In the genomic region with DNA sequence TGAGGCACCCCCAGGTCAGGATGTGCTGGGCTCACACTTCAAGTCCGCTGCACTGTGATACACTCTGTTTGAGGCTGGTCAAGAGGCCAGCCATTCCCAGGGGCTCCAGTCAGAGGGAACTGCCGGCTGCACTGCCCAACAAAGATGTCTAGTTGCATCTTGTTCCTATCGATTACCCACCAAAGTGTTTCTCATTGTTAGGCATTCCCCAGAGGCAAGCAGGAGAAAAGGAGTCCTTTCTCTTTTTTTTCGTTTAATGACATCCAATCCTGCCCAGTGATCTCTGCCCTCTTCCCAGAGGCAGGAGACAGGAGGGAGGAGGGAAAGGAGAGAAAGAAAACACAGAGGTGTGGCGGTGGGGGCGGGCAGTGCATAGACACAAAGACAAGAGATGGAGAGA, we compare ENCODE assay signal across 26 cellular contexts.
DNase-seq lines count a peak whose midpoint lies in the region; ATAC-seq, FAIRE-seq and TF ChIP-seq lines count a peak whose summit lies in the region.
"Had no signal": no experiment of that assay in that cellular context is flagged by ENCODE, and none has a peak within 500 bp of the region (broad histone marks: within the 10 kb centered on the region; RNA-seq: fewer than 3 reads in every experiment).

No MANE protein-coding gene starts in this region.

- no peaks in the 10 kb centered on the region for H3K27me3 Mint-ChIP-seq in astrocyte (ENCODE audit: low read depth, unreplicated experiment)
- no peaks in the 10 kb centered on the region for H3K27me3 Mint-ChIP-seq in activated T-helper 1 cell treated with anti-CD3 and anti-CD28 coated beads, Interleukin-12 subunit alpha, Interleukin-12 subunit beta, Interleukin-2, Interleukin-4 antibody, amounts not matched to agents 30 ng/mL and 10 ng/mL and 1 ng/mL, durations not matched to agents 14 hours and 24 hours and 36 hours (ENCODE audit: insufficient read depth)
- H3K27me3 Mint-ChIP-seq: activated CD4-positive, alpha-beta T cell treated with anti-CD3 and anti-CD28 coated beads, Interleukin-2, amount 10 ng/mL, durations not matched to agents 24 days and 14 days; stimulated activated naive CD8-positive, alpha-beta T cell treated with anti-CD3 and anti-CD28 coated beads, Interleukin-15, amount 100 ng/mL, for 72 hours had no signal

- peak overlapping the region; percentile 83 for H4K8ac ChIP-seq in mesenchymal stem cell (ENCODE audit: low read length)

- H3K9me3 ChIP-seq in astrocyte (ENCODE audit: insufficient read depth, low read depth, low read length) (no peaks in the 10 kb centered on the region), mesenchymal stem cell (ENCODE audit: control insufficient read depth, low read length) (no peaks in the 10 kb centered on the region), smooth muscle cell (replicated peaks; ENCODE audit: low read depth) (no peaks in the 10 kb centered on the region)
- H3K9me3 ChIP-seq: psoas muscle, thyroid gland had no signal

- peaks cover 2% of the 10 kb centered on the region for H3K9me3 Mint-ChIP-seq in astrocyte (ENCODE audit: unreplicated experiment)
- H3K9me3 Mint-ChIP-seq in activated T-helper 1 cell treated with anti-CD3 and anti-CD28 coated beads, Interleukin-12 subunit alpha, Interleukin-12 subunit beta, Interleukin-2, Interleukin-4 antibody, amounts not matched to agents 30 ng/mL and 10 ng/mL and 1 ng/mL, durations not matched to agents 14 hours and 24 hours and 36 hours = no peaks in the 10 kb centered on the region
- H3K9me3 Mint-ChIP-seq: activated CD4-positive, alpha-beta T cell treated with anti-CD3 and anti-CD28 coated beads, Interleukin-2, amount 10 ng/mL, durations not matched to agents 24 days and 14 days; stimulated activated naive CD8-positive, alpha-beta T cell treated with anti-CD3 and anti-CD28 coated beads, Interleukin-15, amount 100 ng/mL, for 72 hours had no signal

- H3F3A ChIP-seq in smooth muscle cell (ENCODE audit: low read depth) = peaks cover 3% of the 10 kb centered on the region

- H3K14ac ChIP-seq in mesenchymal stem cell (ENCODE audit: low read length in 2 of 2) = peak overlapping the region in 1 of 2 experiments; percentile 37

- H3K4ac ChIP-seq in mesenchymal stem cell (ENCODE audit: low read depth in 1 of 2, low read length in 2 of 2) = peak overlapping the region; percentile 9 to 95

- intact Hi-C loops in activated T-helper 1 cell treated with anti-CD3 and anti-CD28 coated beads, Interleukin-12 subunit alpha, Interleukin-12 subunit beta, Interleukin-2, Interleukin-4 antibody, amounts not matched to agents 30 ng/mL and 10 ng/mL and 1 ng/mL, durations not matched to agents 14 hours and 24 hours and 36 hours (cut with micrococcal nuclease) = no loop called here

- no peak overlapping the region for H2BK15ac ChIP-seq in mesenchymal stem cell (ENCODE audit: low read depth, poor library complexity, severe bottlenecking)

- peak overlapping the region; percentile 85 for H3K27ac Mint-ChIP-seq in astrocyte (ENCODE audit: unreplicated experiment)
- H3K27ac Mint-ChIP-seq in activated T-helper 1 cell treated with anti-CD3 and anti-CD28 coated beads, Interleukin-12 subunit alpha, Interleukin-12 subunit beta, Interleukin-2, Interleukin-4 antibody, amounts not matched to agents 30 ng/mL and 10 ng/mL and 1 ng/mL, durations not matched to agents 14 hours and 24 hours and 36 hours = no peak overlapping the region
- H3K27ac Mint-ChIP-seq: activated CD4-positive, alpha-beta T cell treated with anti-CD3 and anti-CD28 coated beads, Interleukin-2, amount 10 ng/mL, durations not matched to agents 24 days and 14 days; stimulated activated naive CD8-positive, alpha-beta T cell treated with anti-CD3 and anti-CD28 coated beads, Interleukin-15, amount 100 ng/mL, for 72 hours had no signal

- no peak for TF ChIP-seq CTCF in astrocyte (IDR thresholded peaks at IDR 0.05; ENCODE audit: insufficient read depth, low read depth, low read length)
- TF ChIP-seq CTCF in smooth muscle cell (IDR thresholded peaks at IDR 0.05; ENCODE audit: borderline replicate concordance, insufficient read depth, poor library complexity, severe bottlenecking) = no peak

- H3K79me2 ChIP-seq in astrocyte (ENCODE audit: insufficient read depth, low read length) (no peaks in the 10 kb centered on the region), smooth muscle cell (ENCODE audit: low read depth) (no peaks in the 10 kb centered on the region)

- peak; percentile 20 for DNase-seq in NCI-H2107 treated with DMSO at 0.1 percent for 48 hours (lab: John Stamatoyannopoulos, UW; ENCODE audit: unreplicated experiment)
- no peak for DNase-seq in NCI-H2107 (lab: John Stamatoyannopoulos, UW)
- no peak for DNase-seq in astrocyte (ENCODE audit: low read depth)
- DNase-seq in mesenchymal stem cell = no peak
- DNase-seq in smooth muscle cell (lab: John Stamatoyannopoulos, UW; ENCODE audit: unreplicated experiment) = no peak
- DNase-seq in NCI-H69 (lab: John Stamatoyannopoulos, UW) = no peak
- no peak for DNase-seq in activated T-helper 1 cell treated with anti-CD3 and anti-CD28 coated beads, Interleukin-12 subunit alpha, Interleukin-12 subunit beta, Interleukin-2, Interleukin-4 antibody, amounts not matched to agents 30 ng/mL and 10 ng/mL and 1 ng/mL, durations not matched to agents 14 hours and 24 hours and 36 hours (ENCODE audit: low spot score)
- DNase-seq: activated CD4-positive, alpha-beta T cell treated with anti-CD3 and anti-CD28 coated beads, Interleukin-2, amount 10 ng/mL, durations not matched to agents 24 days and 14 days; activated gamma-delta T cell; activated T-cell treated with anti-CD3 and anti-CD28 coated beads, Interleukin-2, amount 50 U/mL, for 1 hour; GOT3; kidney; NCI-H1417 treated with DMSO at 0.1 percent for 48 hours; NCI-H2171; NCI-H510A treated with DMSO at 0.1 percent for 48 hours; NK-92 treated with Interleukin-12 subunit alpha and Interleukin-12 subunit beta, amount 100 ng/mL, for 24 hours; psoas muscle; stimulated activated CD8-positive, alpha-beta memory T cell treated with anti-CD3 and anti-CD28 coated beads, Interleukin-4, amount 100 ng/mL, for 48 hours; stimulated activated naive CD8-positive, alpha-beta T cell treated with anti-CD3 and anti-CD28 coated beads, Interleukin-15, amount 100 ng/mL, for 72 hours; thyroid gland; WERI-Rb-1 had no signal

- no peak for ATAC-seq in HG02852 (IDR thresholded peaks at IDR 0.05; ENCODE audit: unreplicated experiment)
- ATAC-seq: GM12878; Right ventricle myocardium inferior; stimulated activated naive CD8-positive, alpha-beta T cell treated with anti-CD3 and anti-CD28 coated beads, Interleukin-15, amount 100 ng/mL, for 72 hours had no signal

- peaks cover 36% of the 10 kb centered on the region for H3K4me1 ChIP-seq in astrocyte (ENCODE audit: insufficient read depth, low read length)
- H3K4me1 ChIP-seq in mesenchymal stem cell (ENCODE audit: control insufficient read depth, insufficient read depth, low read depth, low read length) = peaks cover 11% of the 10 kb centered on the region
- H3K4me1 ChIP-seq in smooth muscle cell (ENCODE audit: low read depth) = peaks cover 26% of the 10 kb centered on the region
- H3K4me1 ChIP-seq: psoas muscle, thyroid gland had no signal

- peaks cover 39% of the 10 kb centered on the region for H3K4me1 Mint-ChIP-seq in astrocyte (ENCODE audit: low read depth, unreplicated experiment)
- no peaks in the 10 kb centered on the region for H3K4me1 Mint-ChIP-seq in activated T-helper 1 cell treated with anti-CD3 and anti-CD28 coated beads, Interleukin-12 subunit alpha, Interleukin-12 subunit beta, Interleukin-2, Interleukin-4 antibody, amounts not matched to agents 30 ng/mL and 10 ng/mL and 1 ng/mL, durations not matched to agents 14 hours and 24 hours and 36 hours (ENCODE audit: low read depth)
- H3K4me1 Mint-ChIP-seq: activated CD4-positive, alpha-beta T cell treated with anti-CD3 and anti-CD28 coated beads, Interleukin-2, amount 10 ng/mL, durations not matched to agents 24 days and 14 days had no signal

- H4K91ac ChIP-seq in mesenchymal stem cell (ENCODE audit: low read length) = peak overlapping the region; percentile 36

- H2AFZ ChIP-seq in astrocyte (ENCODE audit: low read depth, low read length) = peak overlapping the region; percentile 26
- H2AFZ ChIP-seq in mesenchymal stem cell (ENCODE audit: low read depth, low read length) = peak overlapping the region; percentile 73
- no peak overlapping the region for H2AFZ ChIP-seq in smooth muscle cell (ENCODE audit: low read depth)

- H3K4me3 ChIP-seq in astrocyte (ENCODE audit: insufficient read depth, low read depth, low read length) = no peak overlapping the region
- no peak overlapping the region for H3K4me3 ChIP-seq in mesenchymal stem cell (ENCODE audit: insufficient read depth in 1 of 2, low read depth in 1 of 2, low read length in 2 of 2)
- H3K4me3 ChIP-seq in smooth muscle cell = no peak overlapping the region
- H3K4me3 ChIP-seq: GM12878, psoas muscle, thyroid gland had no signal

- H4K20me1 ChIP-seq in astrocyte (ENCODE audit: insufficient read depth, low read length) (no peaks in the 10 kb centered on the region), smooth muscle cell (ENCODE audit: low read depth) (no peaks in the 10 kb centered on the region)

- no peaks in the 10 kb centered on the region for H3K79me1 ChIP-seq in mesenchymal stem cell (replicated peaks; ENCODE audit: low read length, poor library complexity, severe bottlenecking)

- peak overlapping the region; percentile 85 to 94 for H3K18ac ChIP-seq in mesenchymal stem cell (ENCODE audit: low read depth in 1 of 2, low read length in 2 of 2)

- no peak overlapping the region for H3K23ac ChIP-seq in mesenchymal stem cell (ENCODE audit: low read length in 2 of 2)

- H2BK12ac ChIP-seq in mesenchymal stem cell (ENCODE audit: low read length in 2 of 2) = peak overlapping the region; percentile 60 to 93

- no peak overlapping the region for H3K4me3 Mint-ChIP-seq in astrocyte (ENCODE audit: unreplicated experiment)
- no peak overlapping the region for H3K4me3 Mint-ChIP-seq in activated T-helper 1 cell treated with anti-CD3 and anti-CD28 coated beads, Interleukin-12 subunit alpha, Interleukin-12 subunit beta, Interleukin-2, Interleukin-4 antibody, amounts not matched to agents 30 ng/mL and 10 ng/mL and 1 ng/mL, durations not matched to agents 14 hours and 24 hours and 36 hours
- H3K4me3 Mint-ChIP-seq: activated CD4-positive, alpha-beta T cell treated with anti-CD3 and anti-CD28 coated beads, Interleukin-2, amount 10 ng/mL, durations not matched to agents 24 days and 14 days; stimulated activated naive CD8-positive, alpha-beta T cell treated with anti-CD3 and anti-CD28 coated beads, Interleukin-15, amount 100 ng/mL, for 72 hours had no signal

- H3K36me3 Mint-ChIP-seq in astrocyte (ENCODE audit: low read depth, unreplicated experiment) = no peaks in the 10 kb centered on the region
- no peaks in the 10 kb centered on the region for H3K36me3 Mint-ChIP-seq in activated T-helper 1 cell treated with anti-CD3 and anti-CD28 coated beads, Interleukin-12 subunit alpha, Interleukin-12 subunit beta, Interleukin-2, Interleukin-4 antibody, amounts not matched to agents 30 ng/mL and 10 ng/mL and 1 ng/mL, durations not matched to agents 14 hours and 24 hours and 36 hours (ENCODE audit: low read depth)

- H2AK5ac ChIP-seq in mesenchymal stem cell (ENCODE audit: low read length, severe bottlenecking) = peak overlapping the region; percentile 93

- H3K27ac ChIP-seq in astrocyte (ENCODE audit: low read depth, low read length) (peak overlapping the region; percentile 61), mesenchymal stem cell (ENCODE audit: low read length, poor library complexity, severe bottlenecking) (peak overlapping the region; percentile 95), smooth muscle cell (ENCODE audit: low read depth) (peak overlapping the region; percentile 93)
- H3K27ac ChIP-seq: 22Rv1, psoas muscle, thyroid gland, WERI-Rb-1 had no signal

- H3K4me2 ChIP-seq in astrocyte (ENCODE audit: low read length) = peak overlapping the region; percentile 70
- H3K4me2 ChIP-seq in mesenchymal stem cell (ENCODE audit: low read length, poor library complexity, severe bottlenecking) = no peak overlapping the region
- peak overlapping the region; percentile 55 for H3K4me2 ChIP-seq in smooth muscle cell

- peak overlapping the region; percentile 66 for H2BK120ac ChIP-seq in mesenchymal stem cell (ENCODE audit: low read depth, low read length)

- no peaks in the 10 kb centered on the region for H3K27me3 ChIP-seq in astrocyte (ENCODE audit: insufficient read depth, low read length)
- H3K27me3 ChIP-seq in mesenchymal stem cell (ENCODE audit: control insufficient read depth in 1 of 2, insufficient read depth in 1 of 2, low read length in 2 of 2) = no peaks in the 10 kb centered on the region
- H3K27me3 ChIP-seq in smooth muscle cell (ENCODE audit: low read depth) = no peaks in the 10 kb centered on the region
- H3K27me3 ChIP-seq: thyroid gland had no signal

- H2BK5ac ChIP-seq in mesenchymal stem cell (ENCODE audit: low read depth, low read length, poor library complexity, severe bottlenecking) = peak overlapping the region; percentile 89

- 53% methylated on average over 5 of the region's 6 CpGs for WGBS in mesenchymal stem cell
- WGBS in smooth muscle cell (ENCODE audit: low lambda C conversion rate) = 57% methylated on average over 6 of the region's 6 CpGs

- H3K36me3 ChIP-seq in astrocyte (ENCODE audit: insufficient read depth, low read length) (no peaks in the 10 kb centered on the region), mesenchymal stem cell (ENCODE audit: control insufficient read depth in 1 of 2, insufficient read depth in 2 of 2, low read depth in 1 of 2, low read length in 2 of 2) (no peaks in the 10 kb centered on the region), smooth muscle cell (ENCODE audit: low read depth) (no peaks in the 10 kb centered on the region)
- H3K36me3 ChIP-seq: thyroid gland, WERI-Rb-1 had no signal

- peak overlapping the region; percentile 26 for H3K9ac ChIP-seq in astrocyte (ENCODE audit: low read length)
- H3K9ac ChIP-seq in mesenchymal stem cell (ENCODE audit: low read length) = no peak overlapping the region
- peak overlapping the region; percentile 61 for H3K9ac ChIP-seq in smooth muscle cell (ENCODE audit: low read depth)

- no peak for FAIRE-seq in astrocyte (lab: Jason Lieb, UNC)
- FAIRE-seq: D721Med, GM12878, kidney had no signal
